8 cellular contexts compared by ENCODE assay signal in genomic region chr6:127343753-127344659, GRCh38. TPM values are rescaled to one million over a fixed set of nuclear protein-coding genes. Genes with fewer than 3 reads are reported as not detected.
A peak's percentile ranks its signal among the peaks of the same experiment; 100 is the strongest.
DNase-seq lines count a peak whose midpoint lies in the region; ATAC-seq and TF ChIP-seq lines count a peak whose summit lies in the region.

No MANE protein-coding gene starts in this region.

- CTCF ChIA-PET in Calu3 (lab: Charles Lee): interaction anchor here (0.8 to 1.0 kb wide), 3 partner anchors 12 to 77 kb away, joined by 3 to 5 read pairs (median 3); partner anchors contain the start of gene RNF146
- CTCF ChIA-PET in HEK293 (lab: Yijun Ruan, JAX): interaction anchor here (0.6 to 1.0 kb wide), 3 partner anchors 40 to 78 kb away, joined by 3 read pairs; no protein-coding TSS in a partner anchor
- CTCF ChIA-PET in Panc1 (lab: Charles Lee): no interaction called here

- H3K27me3 ChIP-seq in Panc1 (ENCODE audit: control insufficient read depth, insufficient read depth, low read length): no peaks in the 10 kb centered on the region

- H3K27ac Mint-ChIP-seq in Calu3 (ENCODE audit: unreplicated experiment): no peak overlapping the region
- no peak overlapping the region for H3K27ac Mint-ChIP-seq in naive thymus-derived CD8-positive, alpha-beta T cell

- no peaks in the 10 kb centered on the region; the same call in 1 of the 2 replicates for H3K9me3 ChIP-seq in HEK293 (ENCODE audit: control insufficient read depth, insufficient read depth, low read depth, low read length)
- H3K9me3 ChIP-seq in Panc1 (ENCODE audit: control insufficient read depth, insufficient read depth, low read depth, low read length): no peaks in the 10 kb centered on the region

- H3K36me3 ChIP-seq in HEK293 (ENCODE audit: control insufficient read depth in 2 of 2, insufficient read depth in 1 of 2, low read length in 2 of 2): peaks cover 0 to 4% of the 10 kb centered on the region in 2 experiments; a peak in 1 of 3 replicates
- H3K36me3 ChIP-seq in Panc1 (ENCODE audit: control insufficient read depth, insufficient read depth, low read length): peaks cover 3% of the 10 kb centered on the region; the same call in 1 of the 2 replicates

- BruUV-seq in Calu3 (replicated peaks; lab: Mats Ljungman, UMichigan) (TSS peak; percentile 91), Panc1 (replicated peaks; lab: Mats Ljungman, UMichigan) (TSS peak; percentile 95)

- H3K27me3 Mint-ChIP-seq in Calu3 (ENCODE audit: unreplicated experiment): no peaks in the 10 kb centered on the region
- H3K27me3 Mint-ChIP-seq in naive thymus-derived CD8-positive, alpha-beta T cell: no peaks in the 10 kb centered on the region

- H3K27ac ChIP-seq in HEK293 (ENCODE audit: extremely low read depth, low read depth, low read length) (peak overlapping the region; percentile 71), Panc1 (ENCODE audit: low read length) (peak overlapping the region; percentile 99)

- no peak overlapping the region for H3K4me3 Mint-ChIP-seq in Calu3 (ENCODE audit: low read depth, unreplicated experiment)
- H3K4me3 Mint-ChIP-seq in naive thymus-derived CD8-positive, alpha-beta T cell: no peak overlapping the region

- peak; percentile 40; the same call in 1 of the 2 replicates for ATAC-seq in Panc1
- peak; percentile 3 to 11 for ATAC-seq in naive thymus-derived CD8-positive, alpha-beta T cell
- no peak for ATAC-seq in GM21367 (IDR thresholded peaks at IDR 0.05; ENCODE audit: unreplicated experiment)

- H3K4me3 ChIP-seq in HEK293 (ENCODE audit: low read depth, low read length): peak overlapping the region; percentile 66
- H3K4me3 ChIP-seq in Panc1 (ENCODE audit: low read depth in 2 of 2, low read length in 2 of 2): peak overlapping the region; percentile 60 to 97

- intact Hi-C loops in Calu3 (cut with micrococcal nuclease; ENCODE audit: unreplicated experiment): loop anchor here (5.0 kb wide), 1 partner anchor 78 kb away; no protein-coding TSS in a partner anchor
- intact Hi-C loops in Panc1 (cut with micrococcal nuclease; ENCODE audit: unreplicated experiment): loop anchor here (5.0 kb wide), 1 partner anchor 78 kb away; no protein-coding TSS in a partner anchor

- H3K9me3 Mint-ChIP-seq in Calu3 (ENCODE audit: low read depth, unreplicated experiment): no peaks in the 10 kb centered on the region
- H3K9me3 Mint-ChIP-seq in naive thymus-derived CD8-positive, alpha-beta T cell: peaks cover 0 to 3% (median under 1%) of the 10 kb centered on the region in 9 donors

- H3K36me3 Mint-ChIP-seq in Calu3 (ENCODE audit: insufficient read depth, unreplicated experiment): no peaks in the 10 kb centered on the region
- H3K36me3 Mint-ChIP-seq in naive thymus-derived CD8-positive, alpha-beta T cell: peaks cover 0 to 8% (median 2%) of the 10 kb centered on the region in 3 donors

- POLR2A ChIA-PET in HEK293 (lab: Yijun Ruan, JAX) (no interaction called here), Panc1 (lab: Charles Lee) (no interaction called here)
- POLR2A ChIA-PET in naive thymus-derived CD8-positive, alpha-beta T cell (lab: Charles Lee): interaction anchor here (0.9 to 1.6 kb wide), 2 partner anchors 77 to 79 kb away, joined by 3 to 5 read pairs; partner anchors contain the start of gene RNF146

- DNase-seq in Calu3 (no peak), Panc1 (ENCODE audit: low read depth, low spot score) (no peak), erythroblast (lab: John Stamatoyannopoulos, UW) (peak; percentile 54 to 62), SKM-1 treated with dmso at 0.1 percent for 144 hours (lab: John Stamatoyannopoulos, UW; ENCODE audit: unreplicated experiment) (no peak), hippocampal formation (lab: John Stamatoyannopoulos, UW) (no peak)
- DNase-seq in naive thymus-derived CD8-positive, alpha-beta T cell: no peak

- no peaks in the 10 kb centered on the region for H3K4me1 Mint-ChIP-seq in Calu3 (ENCODE audit: low read depth, unreplicated experiment)
- peaks cover 0 to 13% (median 5%) of the 10 kb centered on the region in 4 donors for H3K4me1 Mint-ChIP-seq in naive thymus-derived CD8-positive, alpha-beta T cell

- in situ Hi-C loops in Panc1 (cut with HindIII; ENCODE audit: low pct_unique_long_range_greater_than_20kb, low sequenced_read_pairs): loop anchor here (5.0 kb wide), 1 partner anchor 98 kb away; no protein-coding TSS in a partner anchor

- H3K4me1 ChIP-seq in HEK293 (ENCODE audit: control insufficient read depth, insufficient read depth, low read length) (peaks cover 17% of the 10 kb centered on the region; the same call in 1 of the 2 replicates), Panc1 (ENCODE audit: control insufficient read depth, insufficient read depth, low read length) (peaks cover 45% of the 10 kb centered on the region)

- TF ChIP-seq POLR2A in erythroblast (IDR thresholded peaks at IDR 0.05; ENCODE audit: low read length): no peak

- TF ChIP-seq CTCF in Calu3 (IDR thresholded peaks at IDR 0.05; ENCODE audit: unreplicated experiment): no peak
- no peak for TF ChIP-seq CTCF in HEK293 (tag by site-specific recombination; IDR thresholded peaks at IDR 0.05)
- TF ChIP-seq CTCF in Panc1 (IDR thresholded peaks at IDR 0.05): no peak

TF ChIP-seq in HEK293, 187 proteins besides CTCF, POLR2A, EP300 and RAD21:
- TF ChIP-seq ZNF335 (tag by site-specific recombination; conservative IDR thresholded peaks at IDR 0.05) (peak; percentile 94), ZNF10 (tag by site-specific recombination; IDR thresholded peaks at IDR 0.05) (peak; percentile 53; the same call in 1 of the 2 replicates), ZNF510 (tag by site-specific recombination; IDR thresholded peaks at IDR 0.05; ENCODE audit: insufficient replicate concordance) (peak; percentile 66), ZNF16 (tag by site-specific recombination; IDR thresholded peaks at IDR 0.05; ENCODE audit: low read depth) (no peak)

RNA-seq across cellular contexts. Expression of gene ECHDC1, which starts 0.6 kb away (rescaled TPM):
- total RNA-seq in Calu3 (2022) (30.3 and 42.5 TPM in 2 replicates), Panc1 (2021; ENCODE audit: unreplicated experiment) (81.9 TPM)
- 58.8 TPM for polyA plus RNA-seq in Panc1 (2012; ENCODE audit: insufficient read length)
- 10 to 100 TPM; 40.1 to 46.5 TPM for total RNA-seq in naive thymus-derived CD8-positive, alpha-beta T cell
- polyA plus RNA-seq in naive thymus-derived CD8-positive, alpha-beta T cell: 10 to 100 TPM; 72.7 to 79.4 (median 72.7) TPM

Comparison
In these comparisons a context has a peak if more than half of its experiments do, and no peak if none do; other contexts are left out.
1. DNase-seq: peak in erythroblast (2 of 2); none in Calu3 (single experiment), Panc1 (single experiment), naive thymus-derived CD8-positive, alpha-beta T cell (0 of 10), SKM-1 treated with dmso at 0.1 percent for 144 hours (single experiment) and hippocampal formation (0 of 2).